In genomic region chr1:247373721-247374141, GRCh38 we compare ENCODE assay signal across 8 cellular contexts. TPM values are rescaled to one million over a fixed set of nuclear protein-coding genes. Genes with fewer than 3 reads are reported as not detected.
A peak's percentile ranks its signal among the peaks of the same experiment; 100 is the strongest.
DNase-seq lines count a peak whose midpoint lies in the region; ATAC-seq, FAIRE-seq and TF ChIP-seq lines count a peak whose summit lies in the region.

No MANE protein-coding gene starts in this region.

- H3K4me1 Mint-ChIP-seq in activated T-cell treated with anti-CD3 and anti-CD28 coated beads, Interleukin-2, amount 50 U/mL, for 4 hours (ENCODE audit: low read depth): peaks cover 5% of the 10 kb centered on the region

- H3K79me2 ChIP-seq in trophoblast cell (ENCODE audit: control insufficient read depth, insufficient read depth, low read length, poor library complexity): no peaks in the 10 kb centered on the region

- no peaks in the 10 kb centered on the region for H3K36me3 Mint-ChIP-seq in activated T-cell treated with anti-CD3 and anti-CD28 coated beads, Interleukin-2, amount 50 U/mL, for 4 hours (ENCODE audit: insufficient read depth)

- peaks cover 27% of the 10 kb centered on the region for H3K79me1 ChIP-seq in trophoblast cell (ENCODE audit: low read length)

- peak; percentile 49 for ATAC-seq in GM21619 (IDR thresholded peaks at IDR 0.05; ENCODE audit: unreplicated experiment)
- ATAC-seq in activated T-cell treated with anti-CD3 and anti-CD28 coated beads, Interleukin-2, amount 50 U/mL, for 4 hours: peak; percentile 79 to 82
- ATAC-seq in GM19035 (IDR thresholded peaks at IDR 0.05; ENCODE audit: unreplicated experiment): no peak

- no peak overlapping the region for H3K4me3 Mint-ChIP-seq in activated T-cell treated with anti-CD3 and anti-CD28 coated beads, Interleukin-2, amount 50 U/mL, for 4 hours

- peaks cover 8 to 15% of the 10 kb centered on the region in 2 experiments for H3K4me1 ChIP-seq in trophoblast cell (ENCODE audit: control insufficient read depth in 1 of 2, insufficient read depth in 2 of 2, low read length in 2 of 2)

- peak overlapping the region; percentile 82 for H2BK12ac ChIP-seq in trophoblast cell (ENCODE audit: low read length)

- H3K27ac ChIP-seq in trophoblast cell (ENCODE audit: low read depth, low read length): no peak overlapping the region

- no peak overlapping the region for H3K14ac ChIP-seq in trophoblast cell (ENCODE audit: low read length)

- no peak overlapping the region for H3K4me2 ChIP-seq in trophoblast cell (ENCODE audit: low read length)

- TF ChIP-seq CTCF in AG10803 (conservative IDR thresholded peaks at IDR 0.05; ENCODE audit: low read length) (peak; percentile 48), foreskin fibroblast (IDR thresholded peaks at IDR 0.05; ENCODE audit: low read depth, low read length) (peak; percentile 42)

- no peak overlapping the region for H3K9ac ChIP-seq in trophoblast cell (ENCODE audit: low read length)

- H2AFZ ChIP-seq in trophoblast cell (ENCODE audit: insufficient read depth, low read length, poor library complexity): no peak overlapping the region

- H3K4me3 ChIP-seq in AG10803 (ENCODE audit: low read length): no peak overlapping the region
- H3K4me3 ChIP-seq in foreskin fibroblast (ENCODE audit: low read depth in 1 of 2, low read length in 2 of 2): peak overlapping the region; percentile 30 to 46
- no peak overlapping the region for H3K4me3 ChIP-seq in trophoblast cell (ENCODE audit: low read depth, low read length)

- H2AK5ac ChIP-seq in trophoblast cell (ENCODE audit: low read length): no peak overlapping the region

- no peak overlapping the region for H3K18ac ChIP-seq in trophoblast cell (ENCODE audit: low read length)

- H4K91ac ChIP-seq in trophoblast cell (ENCODE audit: low read depth, low read length): peak overlapping the region; percentile 91

- FAIRE-seq in urothelium cell line (lab: Jason Lieb, UNC): no peak

- no peaks in the 10 kb centered on the region for H3K9me3 Mint-ChIP-seq in activated T-cell treated with anti-CD3 and anti-CD28 coated beads, Interleukin-2, amount 50 U/mL, for 4 hours

- H2BK120ac ChIP-seq in trophoblast cell (ENCODE audit: insufficient read depth, low read length, poor library complexity): no peak overlapping the region

- peak overlapping the region; percentile 65 for H2BK5ac ChIP-seq in trophoblast cell (ENCODE audit: low read depth, low read length, poor library complexity)

- no peak overlapping the region for H4K12ac ChIP-seq in trophoblast cell (ENCODE audit: low read depth, low read length)

- peak overlapping the region; percentile 37 for H3K4ac ChIP-seq in trophoblast cell (ENCODE audit: low read depth, low read length)

- DNase-seq in AG10803 (ENCODE audit: low read depth): no peak
- peak; percentile 63 for DNase-seq in NOMO-1 treated with DMSO at 0.1 percent for 48 hours (lab: John Stamatoyannopoulos, UW; ENCODE audit: unreplicated experiment)
- DNase-seq in activated T-cell treated with anti-CD3 and anti-CD28 coated beads, Interleukin-2, amount 50 U/mL, for 4 hours: peak; percentile 55
- peak in 1 of 2 donors; percentile 63 for DNase-seq in foreskin fibroblast
- DNase-seq in trophoblast cell: peak; percentile 54 to 77
- peak; percentile 52 for DNase-seq in urothelium cell line (ENCODE audit: low spot score)

- peaks cover 14% of the 10 kb centered on the region for H3K27me3 Mint-ChIP-seq in activated T-cell treated with anti-CD3 and anti-CD28 coated beads, Interleukin-2, amount 50 U/mL, for 4 hours (ENCODE audit: low read depth)

- H3K9me3 ChIP-seq in trophoblast cell (ENCODE audit: insufficient read depth, low read depth, low read length): peaks cover 5% of the 10 kb centered on the region

- no peaks in the 10 kb centered on the region for H3K36me3 ChIP-seq in trophoblast cell (ENCODE audit: control insufficient read depth in 1 of 2, insufficient read depth in 2 of 2, low read length in 2 of 2)

- peak overlapping the region; percentile 73 for H4K8ac ChIP-seq in trophoblast cell (ENCODE audit: low read depth, low read length)

- H3K27me3 ChIP-seq in trophoblast cell (ENCODE audit: insufficient read depth, low read length): no peaks in the 10 kb centered on the region

- no peak overlapping the region for H3K23ac ChIP-seq in trophoblast cell (ENCODE audit: low read length)

- WGBS in trophoblast cell (ENCODE audit: extremely low coverage, insufficient coverage, insufficient read length): no CpG with 5 or more reads among the region's 26 CpGs

RNA-seq across cellular contexts. Expression of gene ZNF496, which starts 42.1 kb away (rescaled TPM):
- 10 to 100 TPM; 12.9 to 19.8 (median 17.6) TPM for total RNA-seq in activated T-cell treated with anti-CD3 and anti-CD28 coated beads, Interleukin-2, amount 50 U/mL, for 4 hours
- polyA plus RNA-seq in trophoblast cell (2013): 19.6 and 20.9 TPM in 2 replicates

RNA-seq across cellular contexts. Expression of gene NLRP3, which starts 42.2 kb away (rescaled TPM):
- 1 to 10 TPM; 4.1 to 5.4 (median 4.2) TPM for total RNA-seq in activated T-cell treated with anti-CD3 and anti-CD28 coated beads, Interleukin-2, amount 50 U/mL, for 4 hours
- 0.59 and 1.2 TPM in 2 replicates for polyA plus RNA-seq in trophoblast cell (2013)

Comparison
In these comparisons a context has a peak if more than half of its experiments do, and no peak if none do; other contexts are left out.
1. H3K4me3 ChIP-seq: peak in foreskin fibroblast (2 of 2); none in AG10803 (single experiment) and trophoblast cell (single experiment).